In the genomic region with DNA sequence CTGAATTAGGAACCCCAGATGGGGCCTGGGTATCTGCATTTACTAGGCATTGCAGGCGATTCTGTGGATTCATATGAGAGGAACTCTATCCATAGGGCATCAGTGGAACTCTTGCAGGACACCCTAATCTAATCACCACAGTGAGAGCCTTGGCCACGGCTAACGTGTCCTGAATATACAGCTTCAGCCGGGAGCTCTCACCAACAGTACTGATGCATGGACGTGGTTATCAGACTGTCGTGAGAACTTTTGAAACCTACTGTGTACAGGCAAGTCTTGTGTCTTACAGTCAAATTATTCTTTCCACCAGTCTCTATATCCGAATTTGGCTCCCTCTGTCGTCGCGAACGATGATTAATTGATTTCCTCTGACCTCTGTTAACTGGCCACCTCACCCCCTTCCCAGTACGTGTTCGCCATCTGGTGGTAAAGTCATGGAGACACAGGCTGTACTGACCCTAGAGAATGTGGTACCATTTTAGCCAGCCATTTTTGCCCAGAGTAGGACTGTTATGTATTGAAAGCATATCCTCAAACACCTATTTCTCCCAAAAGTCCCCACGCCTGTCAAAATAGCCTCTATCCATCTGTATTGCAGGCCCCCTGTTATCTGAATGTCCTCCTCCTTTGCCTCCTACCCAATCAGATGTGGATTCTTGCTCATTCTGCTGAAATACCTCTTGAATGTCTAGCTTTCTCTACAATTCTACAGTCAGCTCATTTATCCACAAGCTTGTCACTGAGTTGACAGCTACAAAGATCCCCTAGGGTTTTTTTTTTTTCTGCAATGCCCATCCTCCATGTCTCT, we compare ENCODE assay signal across 1 cellular context.
TF ChIP-seq lines count a peak whose summit lies in the region.

No MANE protein-coding gene starts in this region.

TF ChIP-seq in SK-N-SH treated with all-trans-retinoic acid at 6 μM for 48 hours, 23 proteins besides CTCF, POLR2A, EP300 and RAD21:
- TF ChIP-seq ZFP30 (CRISPR knock-in tag; IDR thresholded peaks at IDR 0.05) (no peak), CSDC2 (CRISPR knock-in tag; IDR thresholded peaks at IDR 0.05) (no peak)
TF ChIP-seq in SK-N-SH treated with all-trans-retinoic acid at 6 μM for 48 hours: peak in this region for 0.
